ENCODE assay signal across 8 cellular contexts in genomic region chr3:71064976-71065763, GRCh38.
DNase-seq lines count a peak whose midpoint lies in the region; ATAC-seq and TF ChIP-seq lines count a peak whose summit lies in the region.

No MANE protein-coding gene starts in this region.

- H3K4me3 ChIP-seq in SU-DHL-6 (ENCODE audit: insufficient read depth, low read length, poor library complexity, severe bottlenecking), result peak overlapping the region; percentile 32
- H3K4me3 ChIP-seq in hepatocyte, result peak overlapping the region; percentile 65
- H3K4me3 ChIP-seq in rectal smooth muscle tissue (ENCODE audit: low read length), result peak overlapping the region; percentile 88

- in situ Hi-C loops in GM13976 (cut with MboI; ENCODE audit: low sequenced_read_pairs, unreplicated experiment), result no loop called here

- H3K4me1 ChIP-seq in hepatocyte (ENCODE audit: insufficient read depth), result peaks cover 46% of the 10 kb centered on the region
- H3K4me1 ChIP-seq in rectal smooth muscle tissue (ENCODE audit: control insufficient read depth, insufficient read depth, low read length), result peaks cover 29% of the 10 kb centered on the region

- DNase-seq in GM13976 (ENCODE audit: low spot score), result peak; percentile 46
- peak in 42 of 56 donors; percentile 7 to 76 (median 54) for DNase-seq in amygdala (lab: John Stamatoyannopoulos, UW)
- DNase-seq in hepatocyte (ENCODE audit: low spot score), result peak; percentile 81
- no peak for DNase-seq in OCI-M2 (lab: John Stamatoyannopoulos, UW; ENCODE audit: unreplicated experiment)
- DNase-seq in hepatic stellate cell (ENCODE audit: low spot score), result no peak

- no peak overlapping the region; the same call in 1 of the 2 replicates for H3K9ac ChIP-seq in SU-DHL-6 (ENCODE audit: low read length)
- H3K9ac ChIP-seq in rectal smooth muscle tissue (ENCODE audit: low read length), result peak overlapping the region; percentile 99

- no peaks in the 10 kb centered on the region for H3F3A ChIP-seq in SU-DHL-6 (ENCODE audit: insufficient read depth)

- 2% methylated on average over 58 of the region's 79 CpGs for WGBS in hepatocyte (ENCODE audit: low lambda C conversion rate, missing lambda C conversion rate)

- peak; percentile 17 for ATAC-seq in HG03460 (IDR thresholded peaks at IDR 0.05; ENCODE audit: unreplicated experiment)

- H3K36me3 ChIP-seq in SU-DHL-6 (ENCODE audit: low read length), result no peaks in the 10 kb centered on the region
- no peaks in the 10 kb centered on the region for H3K36me3 ChIP-seq in hepatocyte (replicated peaks; ENCODE audit: insufficient read depth, low read depth)
- no peaks in the 10 kb centered on the region for H3K36me3 ChIP-seq in rectal smooth muscle tissue (ENCODE audit: control insufficient read depth, insufficient read depth, low read length)

- H3K9me3 ChIP-seq in SU-DHL-6 (ENCODE audit: insufficient read depth, low read length), result no peaks in the 10 kb centered on the region
- H3K9me3 ChIP-seq in hepatocyte (ENCODE audit: low read depth), result no peaks in the 10 kb centered on the region

- H3K27me3 ChIP-seq in SU-DHL-6 (ENCODE audit: low read length) (no peaks in the 10 kb centered on the region), hepatocyte (no peaks in the 10 kb centered on the region), rectal smooth muscle tissue (ENCODE audit: control insufficient read depth, insufficient read depth, low read length) (no peaks in the 10 kb centered on the region)

- H3K27ac ChIP-seq in SU-DHL-6 (ENCODE audit: low read depth, low read length) (no peak overlapping the region), hepatocyte (peak overlapping the region; percentile 96), rectal smooth muscle tissue (ENCODE audit: low read depth, low read length) (peak overlapping the region; percentile 93)

- TF ChIP-seq CTCF in GM13976 (IDR thresholded peaks at IDR 0.05; ENCODE audit: borderline replicate concordance, control extremely low read depth, extremely low read depth, insufficient read depth, missing control alignments), result no peak
- no peak for TF ChIP-seq CTCF in SU-DHL-6 (IDR thresholded peaks at IDR 0.05; ENCODE audit: insufficient read depth, low read length, poor library complexity, severe bottlenecking)
- TF ChIP-seq CTCF in hepatocyte (IDR thresholded peaks at IDR 0.05; ENCODE audit: poor library complexity), result no peak

- peak overlapping the region; percentile 54 for H3K4me2 ChIP-seq in SU-DHL-6 (ENCODE audit: low read depth, low read length, poor library complexity, severe bottlenecking)
- H3K4me2 ChIP-seq in hepatocyte, result peak overlapping the region; percentile 85

- 0 out of 2 replicates have a peak, but pooled peaks cover 6% of the 10 kb centered on the region for H3K79me2 ChIP-seq in SU-DHL-6 (ENCODE audit: insufficient read depth, low read length)
- peaks cover 88% of the 10 kb centered on the region for H3K79me2 ChIP-seq in hepatocyte

- H2AFZ ChIP-seq in SU-DHL-6 (ENCODE audit: low read depth, low read length, severe bottlenecking) (no peak overlapping the region), hepatocyte (no peak overlapping the region)

- H3K9me2 ChIP-seq in SU-DHL-6 (replicated peaks; ENCODE audit: insufficient read depth, low read length) (no peaks in the 10 kb centered on the region), hepatocyte (replicated peaks; ENCODE audit: insufficient read depth) (no peaks in the 10 kb centered on the region)

- H4K20me1 ChIP-seq in SU-DHL-6 (ENCODE audit: low read depth, low read length) (peaks cover 22% of the 10 kb centered on the region), hepatocyte (ENCODE audit: insufficient read depth, poor library complexity, severe bottlenecking) (peaks cover 8% of the 10 kb centered on the region)

Comparison
In these comparisons a context has a peak if more than half of its experiments do, and no peak if none do; other contexts are left out.
1. DNase-seq: peak in GM13976 (single experiment), amygdala (42 of 56) and hepatocyte (single experiment); none in OCI-M2 (single experiment) and hepatic stellate cell (single experiment).
2. H3K4me3 ChIP-seq: peak in every context shown above with its lines; median percentile 88 in rectal smooth muscle tissue; 65 in hepatocyte; 32 in SU-DHL-6.